Comparison of ENCODE assay signal across 19 cellular contexts in the genomic region with DNA sequence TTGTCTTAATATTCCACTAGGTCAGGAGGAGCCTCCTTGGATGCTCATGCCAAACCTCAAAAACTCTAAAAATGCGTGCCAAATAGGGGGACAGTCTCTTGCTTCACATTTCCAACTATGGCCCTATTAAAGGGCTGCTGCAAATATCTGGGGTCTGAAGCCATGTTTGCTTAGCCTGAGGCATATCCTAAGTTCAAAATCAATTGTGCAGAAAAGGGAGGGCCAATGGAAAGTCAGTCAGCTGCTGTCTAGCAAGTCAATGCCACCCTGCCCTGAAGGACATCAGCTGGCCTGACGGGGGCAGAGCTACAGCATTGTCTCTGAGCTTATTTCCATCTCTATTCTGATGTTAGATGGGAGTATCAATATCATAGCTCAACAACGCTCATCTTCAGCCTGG.
DNase-seq lines count a peak whose midpoint lies in the region; ATAC-seq and TF ChIP-seq lines count a peak whose summit lies in the region.
"Had no signal": no experiment of that assay in that cellular context is flagged by ENCODE, and none has a peak within 500 bp of the region (broad histone marks: within the 10 kb centered on the region; RNA-seq: fewer than 3 reads in every experiment).

No MANE protein-coding gene starts in this region.

- H3K27ac ChIP-seq in IMR-90 (ENCODE audit: insufficient read depth, low read length) (no peak overlapping the region), SJSA1 (peak overlapping the region; percentile 90), fibroblast of lung (ENCODE audit: insufficient read depth, low read length) (peak overlapping the region; percentile 49), stomach smooth muscle (ENCODE audit: low read length) (peak overlapping the region; percentile 31)

- H3K9me3 Mint-ChIP-seq in stimulated activated effector memory CD8-positive, alpha-beta T cell treated with anti-CD3 and anti-CD28 coated beads, Interleukin-12 subunit alpha, Interleukin-12 subunit beta, amount 100 ng/mL, for 72 hours: no peaks in the 10 kb centered on the region
- H3K9me3 Mint-ChIP-seq: CD14-positive monocyte, type B pancreatic cell had no signal

- peak overlapping the region; percentile 64; the same call in 1 of the 2 replicates for H2BK20ac ChIP-seq in IMR-90 (ENCODE audit: low read depth, low read length)

- H4K5ac ChIP-seq in IMR-90 (ENCODE audit: low read depth, low read length): 0 out of 2 replicates have a peak overlapping the region, but pooled peaks have one; percentile 5

- TF ChIP-seq CTCF in IMR-90 (conservative IDR thresholded peaks at IDR 0.05; ENCODE audit: low read depth, low read length) (no peak), fibroblast of lung (conservative IDR thresholded peaks at IDR 0.05 in 1 of 2, IDR thresholded peaks at IDR 0.05 in 1 of 2; ENCODE audit: low read depth in 1 of 2, low read length in 2 of 2) (no peak)

- no peak overlapping the region for H3K9ac ChIP-seq in IMR-90 (ENCODE audit: low read depth, low read length)
- H3K9ac ChIP-seq in fibroblast of lung (ENCODE audit: insufficient read depth, low read length): no peak overlapping the region
- no peak overlapping the region for H3K9ac ChIP-seq in stomach smooth muscle (ENCODE audit: low read length in 2 of 2)

- peak overlapping the region; percentile 72 for H2AK5ac ChIP-seq in IMR-90 (ENCODE audit: low read depth, low read length)

- ATAC-seq in IMR-90 (ENCODE audit: low read depth) (no peak), HG03159 (IDR thresholded peaks at IDR 0.05; ENCODE audit: unreplicated experiment) (no peak), HG03571 (IDR thresholded peaks at IDR 0.05; ENCODE audit: unreplicated experiment) (no peak)
- no peak for ATAC-seq in stimulated activated effector memory CD8-positive, alpha-beta T cell treated with anti-CD3 and anti-CD28 coated beads, Interleukin-12 subunit alpha, Interleukin-12 subunit beta, amount 100 ng/mL, for 72 hours
- ATAC-seq: HepG2 had no signal

- H3K9me3 ChIP-seq in IMR-90 (ENCODE audit: control insufficient read depth, insufficient read depth, low read length) (no peaks in the 10 kb centered on the region), SJSA1 (replicated peaks) (no peaks in the 10 kb centered on the region), fibroblast of lung (ENCODE audit: control insufficient read depth, insufficient read depth, low read depth, low read length) (no peaks in the 10 kb centered on the region), stomach smooth muscle (ENCODE audit: control insufficient read depth in 2 of 2, low read length in 2 of 2) (no peaks in the 10 kb centered on the region)

- peak overlapping the region; percentile 53 for H3K14ac ChIP-seq in IMR-90 (replicated peaks; ENCODE audit: low read depth, low read length)

- dilution Hi-C loops in IMR-90 (cut with HindIII; ENCODE audit: low sequenced_read_pairs, unreplicated experiment): no loop called here

- peak overlapping the region; percentile 75 for H3K4ac ChIP-seq in IMR-90 (ENCODE audit: low read depth, low read length)

- no peak for TF ChIP-seq RAD21 in IMR-90 (IDR thresholded peaks at IDR 0.05; ENCODE audit: low read length)

- peak overlapping the region; percentile 12 for H2BK5ac ChIP-seq in IMR-90 (ENCODE audit: low read depth, low read length, poor library complexity, severe bottlenecking)

- peak overlapping the region; percentile 46 to 53; a peak in 2 of 4 replicates for H4K8ac ChIP-seq in IMR-90 (ENCODE audit: low read depth in 2 of 2, low read length in 2 of 2)

- H3K23ac ChIP-seq in IMR-90 (ENCODE audit: low read depth, low read length): no peak overlapping the region

- no peaks in the 10 kb centered on the region for H3K36me3 Mint-ChIP-seq in stimulated activated effector memory CD8-positive, alpha-beta T cell treated with anti-CD3 and anti-CD28 coated beads, Interleukin-12 subunit alpha, Interleukin-12 subunit beta, amount 100 ng/mL, for 72 hours
- H3K36me3 Mint-ChIP-seq: CD14-positive monocyte, type B pancreatic cell had no signal

- no peak overlapping the region for H3K27ac Mint-ChIP-seq in stimulated activated effector memory CD8-positive, alpha-beta T cell treated with anti-CD3 and anti-CD28 coated beads, Interleukin-12 subunit alpha, Interleukin-12 subunit beta, amount 100 ng/mL, for 72 hours
- H3K27ac Mint-ChIP-seq: CD14-positive monocyte, type B pancreatic cell had no signal

- BruUV-seq in IMR-90 (replicated peaks; lab: Mats Ljungman, UMichigan): no TSS peak

- H3K79me1 ChIP-seq in IMR-90 (ENCODE audit: low read depth in 1 of 2, low read length in 2 of 2): no peaks in the 10 kb centered on the region

- CTCF ChIA-PET in IMR-90 (lab: Yijun Ruan, JAX): interaction anchor here (0.9 to 1.0 kb wide), 2 partner anchors 12 to 39 kb away, joined by 3 to 4 read pairs; no protein-coding TSS in a partner anchor

- intact Hi-C loops in IMR-90 (cut with micrococcal nuclease): no loop called here

- H3K4me2 ChIP-seq in IMR-90 (ENCODE audit: low read depth, low read length): no peak overlapping the region
- H3K4me2 ChIP-seq in fibroblast of lung (ENCODE audit: extremely low read depth, insufficient read depth, low read length): no peak overlapping the region

- H2BK15ac ChIP-seq in IMR-90 (ENCODE audit: low read depth, low read length): peak overlapping the region; percentile 72; the same call in 2 of the 3 replicates

- H3K4me1 ChIP-seq in IMR-90 (ENCODE audit: control insufficient read depth, insufficient read depth, low read length): peaks cover 23% of the 10 kb centered on the region
- H3K4me1 ChIP-seq in SJSA1 (replicated peaks): peaks cover 78% of the 10 kb centered on the region
- H3K4me1 ChIP-seq in fibroblast of lung (ENCODE audit: control insufficient read depth, extremely low read depth, insufficient read depth, low read length): peaks cover 23% of the 10 kb centered on the region
- peaks cover 29% of the 10 kb centered on the region for H3K4me1 ChIP-seq in stomach smooth muscle (ENCODE audit: control insufficient read depth, insufficient read depth, low read length)

- H3K79me2 ChIP-seq in fibroblast of lung (ENCODE audit: control insufficient read depth, insufficient read depth, low read length): no peaks in the 10 kb centered on the region

- H2BK120ac ChIP-seq in IMR-90 (ENCODE audit: low read depth, low read length): peak overlapping the region; percentile 69

- no CpG with 5 or more reads among the region's 3 CpGs for WGBS in IMR-90 (ENCODE audit: extremely low coverage in 2 of 2, insufficient read length in 1 of 2), 2 experiments

- H2AK9ac ChIP-seq in IMR-90 (replicated peaks; ENCODE audit: low read depth, low read length, poor library complexity): peak overlapping the region; percentile 76

- H3K9me1 ChIP-seq in IMR-90 (ENCODE audit: insufficient read depth, low read length): peaks cover 23% of the 10 kb centered on the region

- TF ChIP-seq POLR2A in IMR-90 (IDR thresholded peaks at IDR 0.05; ENCODE audit: low read depth, low read length): no peak

- H3K18ac ChIP-seq in IMR-90 (ENCODE audit: low read depth, low read length): 0 out of 2 replicates have a peak overlapping the region, but pooled peaks have one; percentile 17

- H3K4me1 Mint-ChIP-seq in stimulated activated effector memory CD8-positive, alpha-beta T cell treated with anti-CD3 and anti-CD28 coated beads, Interleukin-12 subunit alpha, Interleukin-12 subunit beta, amount 100 ng/mL, for 72 hours: no peaks in the 10 kb centered on the region

- in situ Hi-C loops in IMR-90 (cut with MboI; ENCODE audit: low sequenced_read_pairs): no loop called here

- H3K36me3 ChIP-seq in IMR-90 (ENCODE audit: control insufficient read depth, insufficient read depth, low read length) (no peaks in the 10 kb centered on the region), SJSA1 (no peaks in the 10 kb centered on the region), fibroblast of lung (ENCODE audit: control insufficient read depth, insufficient read depth, low read length) (no peaks in the 10 kb centered on the region), stomach smooth muscle (ENCODE audit: control insufficient read depth in 2 of 2, insufficient read depth in 2 of 2, low read length in 2 of 2) (no peaks in the 10 kb centered on the region)

- no peaks in the 10 kb centered on the region for H4K20me1 ChIP-seq in IMR-90 (ENCODE audit: insufficient read depth, low read length)
- H4K20me1 ChIP-seq in fibroblast of lung (ENCODE audit: control insufficient read depth, extremely low read depth, insufficient read depth, low read length): no peaks in the 10 kb centered on the region

- H2AFZ ChIP-seq in IMR-90 (replicated peaks; ENCODE audit: low read length, poor library complexity): peak overlapping the region; percentile 24
- no peak overlapping the region for H2AFZ ChIP-seq in fibroblast of lung (ENCODE audit: low read length)

- POLR2A ChIA-PET in IMR-90 (lab: Charles Lee; ENCODE audit: unreplicated experiment): no interaction called here

- H4K91ac ChIP-seq in IMR-90 (ENCODE audit: insufficient read depth, low read depth, low read length): peak overlapping the region; percentile 76

- DNase-seq in IMR-90 (no peak), SJSA1 (ENCODE audit: low read depth in 1 of 2, low spot score in 2 of 2) (no peak), fibroblast of lung (ENCODE audit: low read depth in 2 of 2) (no peak), ecto neural progenitor cell (ENCODE audit: low spot score) (no peak)
- no peak for DNase-seq in stimulated activated effector memory CD8-positive, alpha-beta T cell treated with anti-CD3 and anti-CD28 coated beads, Interleukin-12 subunit alpha, Interleukin-12 subunit beta, amount 100 ng/mL, for 72 hours (ENCODE audit: low spot score in 2 of 2)
- DNase-seq: activated CD4-positive, CD25-positive, alpha-beta regulatory T cell treated with anti-CD3 and anti-CD28 coated beads, Interleukin-2, amount 50 U/mL, for 72 hours; amniotic stem cell; glutamatergic neuron; mesendoderm; NCI-H2107; Right ventricle myocardium superior; T-helper 2 cell had no signal

- H3K4me3 Mint-ChIP-seq in stimulated activated effector memory CD8-positive, alpha-beta T cell treated with anti-CD3 and anti-CD28 coated beads, Interleukin-12 subunit alpha, Interleukin-12 subunit beta, amount 100 ng/mL, for 72 hours: no peak overlapping the region
- H3K4me3 Mint-ChIP-seq: CD14-positive monocyte, type B pancreatic cell had no signal

- H3K4me3 ChIP-seq in IMR-90 (ENCODE audit: insufficient read depth, low read depth, low read length) (no peak overlapping the region), SJSA1 (no peak overlapping the region), fibroblast of lung (replicated peaks in 1 of 4; ENCODE audit: control extremely low read depth in 1 of 4, insufficient read depth in 1 of 4, low read depth in 3 of 4, low read length in 4 of 4) (no peak overlapping the region), stomach smooth muscle (ENCODE audit: low read length in 2 of 2) (no peak overlapping the region)
- H3K4me3 ChIP-seq: skin epidermis had no signal

- 0 out of 2 replicates have a peak overlapping the region, but pooled peaks have one; percentile 6 for H3K56ac ChIP-seq in IMR-90 (ENCODE audit: extremely low read depth, insufficient read depth, low read length)

- H3K27me3 ChIP-seq in IMR-90 (ENCODE audit: control insufficient read depth, insufficient read depth, low read length) (no peaks in the 10 kb centered on the region), SJSA1 (replicated peaks) (no peaks in the 10 kb centered on the region), fibroblast of lung (ENCODE audit: control insufficient read depth, insufficient read depth, low read length) (no peaks in the 10 kb centered on the region), stomach smooth muscle (ENCODE audit: control insufficient read depth in 1 of 2, insufficient read depth in 2 of 2, low read length in 2 of 2) (no peaks in the 10 kb centered on the region)
